In genomic region chr2:74333175-74333574, GRCh38 we compare ENCODE assay signal across 8 cellular contexts. TPM values are rescaled to one million over a fixed set of nuclear protein-coding genes. Genes with fewer than 3 reads are reported as not detected.
A peak's percentile ranks its signal among the peaks of the same experiment; 100 is the strongest.
DNase-seq lines count a peak whose midpoint lies in the region; ATAC-seq, FAIRE-seq and TF ChIP-seq lines count a peak whose summit lies in the region.

No MANE protein-coding gene starts in this region.

- H3K9me3 Mint-ChIP-seq in endodermal cell = no peaks in the 10 kb centered on the region

- peaks cover 17% of the 10 kb centered on the region for H3K36me3 ChIP-seq in NT2/D1 (ENCODE audit: insufficient read depth, insufficient read length, low read length)
- H3K36me3 ChIP-seq in endodermal cell (ENCODE audit: control insufficient read depth, insufficient read depth, low read length) = no peaks in the 10 kb centered on the region
- no peaks in the 10 kb centered on the region for H3K36me3 ChIP-seq in small intestine (ENCODE audit: control insufficient read depth in 2 of 2, insufficient read depth in 2 of 2, low read length in 2 of 2)
- H3K36me3 ChIP-seq in tibial artery = peaks cover 36 to 44% (median 41%) of the 10 kb centered on the region in 3 donors

- H3K9me3 ChIP-seq in NT2/D1 (ENCODE audit: insufficient read depth, low read length) (no peaks in the 10 kb centered on the region), endodermal cell (ENCODE audit: control insufficient read depth, low read length) (no peaks in the 10 kb centered on the region), small intestine (ENCODE audit: control insufficient read depth, low read depth) (no peaks in the 10 kb centered on the region), tibial artery (no peaks in the 10 kb centered on the region)

- H3K27me3 ChIP-seq in NT2/D1 (ENCODE audit: insufficient read depth, insufficient read length) (no peaks in the 10 kb centered on the region), endodermal cell (ENCODE audit: control insufficient read depth, insufficient read depth, low read length, poor library complexity, severe bottlenecking) (no peaks in the 10 kb centered on the region), small intestine (ENCODE audit: control insufficient read depth in 2 of 2, insufficient read depth in 2 of 2, low read length in 2 of 2) (no peaks in the 10 kb centered on the region), tibial artery (no peaks in the 10 kb centered on the region)

- FAIRE-seq in small intestine (lab: Jason Lieb, UNC) (no peak), GM12891 (lab: Jason Lieb, UNC) (no peak)

- TF ChIP-seq POLR2A in GM12891 (IDR thresholded peaks at IDR 0.05; ENCODE audit: low read depth, low read length) = no peak

- no peaks in the 10 kb centered on the region for H3K4me1 Mint-ChIP-seq in endodermal cell

- TF ChIP-seq CTCF in AG09319 (IDR thresholded peaks at IDR 0.05; ENCODE audit: low read depth, low read length) = peak; percentile 50
- peak; percentile 40; the same call in 1 of the 2 replicates for TF ChIP-seq CTCF in GM12875 (IDR thresholded peaks at IDR 0.05; ENCODE audit: borderline replicate concordance, insufficient read depth, low read depth, low read length)
- TF ChIP-seq CTCF in endodermal cell (conservative IDR thresholded peaks at IDR 0.05) = peak; percentile 82
- no peak for TF ChIP-seq CTCF in tibial artery (IDR thresholded peaks at IDR 0.05)

- DNase-seq in AG09319 (ENCODE audit: extremely low read depth, low read depth) (peak; percentile 2), NT2/D1 (ENCODE audit: low read depth, low spot score) (peak; percentile 39), endodermal cell (peak; percentile 85), small intestine (peak; percentile 42), tibial artery (no peak), GM12891 (ENCODE audit: insufficient read length, low spot score) (no peak)

- H3K27me3 Mint-ChIP-seq in endodermal cell (ENCODE audit: insufficient read depth) = no peaks in the 10 kb centered on the region

- ATAC-seq in GM19463 (IDR thresholded peaks at IDR 0.05; ENCODE audit: unreplicated experiment) = no peak

- 30% methylated on average over 3 of the region's 3 CpGs; no CpG with 5 or more reads in 1 of the 2 experiments for WGBS in endodermal cell (ENCODE audit: insufficient coverage in 1 of 2, insufficient read length in 1 of 2), 2 experiments
- WGBS in small intestine, 3 donors = 58 to 70% (median 67%) methylated on average over 3 of the region's 3 CpGs

- H3K27ac Mint-ChIP-seq in endodermal cell = no peak overlapping the region

- no peaks in the 10 kb centered on the region for H3K36me3 Mint-ChIP-seq in endodermal cell (ENCODE audit: low read depth)

- H3K4me3 Mint-ChIP-seq in endodermal cell = no peak overlapping the region

- no peak overlapping the region for H3K9ac ChIP-seq in NT2/D1 (ENCODE audit: insufficient read length, low read depth)
- no peak overlapping the region for H3K9ac ChIP-seq in endodermal cell (ENCODE audit: extremely low read depth, low read length, poor library complexity, severe bottlenecking)

- H3K4me3 ChIP-seq in GM12875 (ENCODE audit: low read depth, low read length) (no peak overlapping the region), NT2/D1 (ENCODE audit: insufficient read length, low read depth) (no peak overlapping the region), endodermal cell (ENCODE audit: low read length) (no peak overlapping the region), small intestine (ENCODE audit: low read depth in 1 of 2, low read length in 2 of 2) (no peak overlapping the region), tibial artery (no peak overlapping the region)

- intact Hi-C loops in tibial artery (cut with DNase I; ENCODE audit: low total_unique reads) = loop anchor here (10.0 kb wide), 1 partner anchor 508 kb away; the partner anchor contains the start of gene STAMBP

- H3K27ac ChIP-seq in endodermal cell (ENCODE audit: low read depth, low read length) (no peak overlapping the region), small intestine (ENCODE audit: low read depth in 1 of 2, low read length in 1 of 2) (no peak overlapping the region), tibial artery (no peak overlapping the region)

- H3K4me1 ChIP-seq in NT2/D1 (ENCODE audit: insufficient read depth, insufficient read length) (no peaks in the 10 kb centered on the region), endodermal cell (ENCODE audit: control insufficient read depth, insufficient read depth, low read length) (no peaks in the 10 kb centered on the region), small intestine (ENCODE audit: control insufficient read depth in 2 of 2, insufficient read depth in 1 of 2, low read depth in 1 of 2, low read length in 1 of 2) (no peaks in the 10 kb centered on the region), tibial artery (no peaks in the 10 kb centered on the region)

TF ChIP-seq in GM12891, 5 proteins besides CTCF, POLR2A, EP300 and RAD21:
- TF ChIP-seq PAX5 (IDR thresholded peaks at IDR 0.05; ENCODE audit: insufficient read depth, low read length, severe bottlenecking) = no peak
- no peak for TF ChIP-seq POLR2AphosphoS5 (IDR thresholded peaks at IDR 0.05; ENCODE audit: low read depth, low read length)
- no peak for TF ChIP-seq SPI1 (IDR thresholded peaks at IDR 0.05; ENCODE audit: low read depth, low read length)
- TF ChIP-seq POU2F2 (IDR thresholded peaks at IDR 0.05; ENCODE audit: low read depth, low read length) = no peak
- TF ChIP-seq TAF1 (IDR thresholded peaks at IDR 0.05; ENCODE audit: low read depth, low read length) = no peak

RNA-seq across cellular contexts. Expression of gene SLC4A5, which starts 10.0 kb away (rescaled TPM):
- 1 to 10 TPM; 2.5 to 3.7 TPM for total RNA-seq in endodermal cell
- 2.0 TPM for polyA plus RNA-seq in endodermal cell (2013, experiment 1 of 2)
- polyA plus RNA-seq in endodermal cell (2013, experiment 2 of 2) = 1.7 TPM
- 1 to 10 TPM in 1 of 3 donors, under 1 TPM in 1, not detected in 1; 0.43 to 2.0 TPM for polyA plus RNA-seq in small intestine
- polyA plus RNA-seq in GM12891 (2012; ENCODE audit: low read depth, missing spikeins) = 1.1 TPM

RNA-seq across cellular contexts. Expression of gene DCTN1, which starts 46.9 kb away (rescaled TPM):
- 100 to 1,000 TPM; 159 to 213 TPM for total RNA-seq in endodermal cell
- polyA plus RNA-seq in endodermal cell (2013, experiment 1 of 2) = 157 TPM
- 131 TPM for polyA plus RNA-seq in endodermal cell (2013, experiment 2 of 2)
- 10 to 100 TPM; 72.7 to 92.8 (median 80.2) TPM for polyA plus RNA-seq in small intestine
- polyA plus RNA-seq in GM12891 (2012; ENCODE audit: low read depth, missing spikeins) = 68.2 TPM

Comparison
In these comparisons a context has a peak if more than half of its experiments do, and no peak if none do; other contexts are left out.
1. DNase-seq: peak in AG09319 (single experiment), NT2/D1 (single experiment), endodermal cell (single experiment) and small intestine (single experiment); none in tibial artery (0 of 2) and GM12891 (single experiment).
2. CTCF ChIP-seq: peak in AG09319 (single experiment), GM12875 (single experiment) and endodermal cell (single experiment); none in tibial artery (0 of 2).